In the genomic region with DNA sequence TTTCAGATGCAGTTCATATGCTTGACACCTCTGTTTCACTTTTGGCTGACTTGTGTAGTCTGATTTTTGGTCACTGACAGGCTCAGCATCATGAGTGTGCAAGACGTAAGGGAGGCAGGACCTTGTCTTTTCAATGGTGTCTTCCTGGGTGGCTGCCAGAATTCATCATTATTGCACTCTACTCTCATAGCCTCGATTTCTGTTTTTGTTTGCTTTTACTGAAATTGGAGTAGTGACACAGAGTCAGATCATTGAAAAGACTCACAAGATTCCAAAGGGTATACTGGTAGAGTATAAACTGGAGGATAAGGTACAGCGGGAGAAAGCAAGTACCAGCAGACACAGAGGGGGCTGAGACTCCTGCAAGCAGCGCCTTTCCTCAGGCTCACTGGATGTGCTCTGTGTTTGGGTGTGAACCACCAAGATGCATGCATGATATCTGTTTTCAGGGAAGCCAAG, we compare ENCODE assay signal across 9 cellular contexts.
DNase-seq lines count a peak whose midpoint lies in the region; ATAC-seq and TF ChIP-seq lines count a peak whose summit lies in the region.
"Had no signal": no experiment of that assay in that cellular context is flagged by ENCODE, and none has a peak within 500 bp of the region (broad histone marks: within the 10 kb centered on the region; RNA-seq: fewer than 3 reads in every experiment).

No MANE protein-coding gene starts in this region.

- no peaks in the 10 kb centered on the region for H3K27me3 Mint-ChIP-seq in activated CD4-positive, alpha-beta T cell treated with anti-CD3 and anti-CD28 coated beads, Interleukin-2, amount 10 ng/mL, durations not matched to agents 24 days and 14 days

- H3K27ac Mint-ChIP-seq in activated CD4-positive, alpha-beta T cell treated with anti-CD3 and anti-CD28 coated beads, Interleukin-2, amount 10 ng/mL, durations not matched to agents 24 days and 14 days = peak overlapping the region; percentile 31

- no peaks in the 10 kb centered on the region for H3K27me3 ChIP-seq in skeletal muscle satellite cell (ENCODE audit: control insufficient read depth, insufficient read depth, low read length)
- no peaks in the 10 kb centered on the region for H3K27me3 ChIP-seq in effector memory CD4-positive, alpha-beta T cell (replicated peaks; ENCODE audit: control insufficient read depth, insufficient read depth, low read length, poor library complexity, severe bottlenecking)

- no peaks in the 10 kb centered on the region for H3K36me3 Mint-ChIP-seq in activated CD4-positive, alpha-beta T cell treated with anti-CD3 and anti-CD28 coated beads, Interleukin-2, amount 10 ng/mL, durations not matched to agents 24 days and 14 days (ENCODE audit: low read depth)

- H3K27ac ChIP-seq in VCaP = peak overlapping the region; percentile 99
- H3K27ac ChIP-seq in effector memory CD4-positive, alpha-beta T cell (ENCODE audit: insufficient read depth, low read length, poor library complexity, severe bottlenecking) = no peak overlapping the region

- TF ChIP-seq CTCF in VCaP (conservative IDR thresholded peaks at IDR 0.05) = no peak

- DNase-seq in activated CD4-positive, alpha-beta T cell treated with anti-CD3 and anti-CD28 coated beads, Interleukin-2, amount 10 ng/mL, durations not matched to agents 24 days and 14 days = no peak
- no peak for DNase-seq in activated CD4-positive, alpha-beta T cell treated with anti-CD3 and anti-CD28 coated beads for 1 hour
- no peak for DNase-seq in epidermal melanocyte (ENCODE audit: insufficient read length, low spot score)
- no peak for DNase-seq in NCI-H2196 (lab: John Stamatoyannopoulos, UW; ENCODE audit: unreplicated experiment)
- DNase-seq in effector memory CD4-positive, alpha-beta T cell = no peak

- H3K4me1 Mint-ChIP-seq in activated CD4-positive, alpha-beta T cell treated with anti-CD3 and anti-CD28 coated beads, Interleukin-2, amount 10 ng/mL, durations not matched to agents 24 days and 14 days = peaks cover 14% of the 10 kb centered on the region

- peaks cover 21% of the 10 kb centered on the region for H3K4me1 ChIP-seq in skeletal muscle satellite cell (ENCODE audit: control insufficient read depth, insufficient read depth, low read length)
- no peaks in the 10 kb centered on the region for H3K4me1 ChIP-seq in effector memory CD4-positive, alpha-beta T cell (ENCODE audit: control insufficient read depth, insufficient read depth, low read length, poor library complexity, severe bottlenecking)

- H3K4me3 Mint-ChIP-seq in activated CD4-positive, alpha-beta T cell treated with anti-CD3 and anti-CD28 coated beads, Interleukin-2, amount 10 ng/mL, durations not matched to agents 24 days and 14 days = peak overlapping the region; percentile 41

- no peaks in the 10 kb centered on the region for H3K9me3 ChIP-seq in skeletal muscle satellite cell (replicated peaks; ENCODE audit: low read length)
- no peaks in the 10 kb centered on the region for H3K9me3 ChIP-seq in effector memory CD4-positive, alpha-beta T cell (ENCODE audit: control insufficient read depth, low read length)

- H3K9ac ChIP-seq in skeletal muscle satellite cell (ENCODE audit: low read depth, low read length) = no peak overlapping the region

- H3K9me3 Mint-ChIP-seq in activated CD4-positive, alpha-beta T cell treated with anti-CD3 and anti-CD28 coated beads, Interleukin-2, amount 10 ng/mL, durations not matched to agents 24 days and 14 days = no peaks in the 10 kb centered on the region

- no peaks in the 10 kb centered on the region for H3K36me3 ChIP-seq in skeletal muscle satellite cell (ENCODE audit: insufficient read depth, low read length)
- no peaks in the 10 kb centered on the region for H3K36me3 ChIP-seq in effector memory CD4-positive, alpha-beta T cell (ENCODE audit: control insufficient read depth, insufficient read depth, low read length)

- no peak overlapping the region for H3K4me3 ChIP-seq in skeletal muscle satellite cell (ENCODE audit: low read length)
- H3K4me3 ChIP-seq in effector memory CD4-positive, alpha-beta T cell (ENCODE audit: insufficient read depth, low read depth, low read length, poor library complexity, severe bottlenecking) = no peak overlapping the region
- H3K4me3 ChIP-seq: lung had no signal

- intact Hi-C loops in activated CD4-positive, alpha-beta T cell treated with anti-CD3 and anti-CD28 coated beads, Interleukin-2, amount 10 ng/mL, durations not matched to agents 24 days and 14 days (cut with micrococcal nuclease) = no loop called here

- H3K4me2 ChIP-seq in skeletal muscle satellite cell (ENCODE audit: low read length) = peak overlapping the region; percentile 38

- peak; percentile 52 for ATAC-seq in HG02870 (IDR thresholded peaks at IDR 0.05; ENCODE audit: unreplicated experiment)
